ENCODE assay signal across 8 cellular contexts in genomic region chr3:29283739-29284138, GRCh38. TPM values are rescaled to one million over a fixed set of nuclear protein-coding genes. Genes with fewer than 3 reads are reported as not detected.
DNase-seq lines count a peak whose midpoint lies in the region; ATAC-seq and TF ChIP-seq lines count a peak whose summit lies in the region.

No MANE protein-coding gene starts in this region.

- H2AFZ ChIP-seq in mesenchymal stem cell (ENCODE audit: low read depth, low read length), result no peak overlapping the region

- no peak overlapping the region for H2BK12ac ChIP-seq in mesenchymal stem cell (ENCODE audit: low read length in 2 of 2)

- intact Hi-C loops in heart right ventricle (cut with DNase I) (loop anchor here (2.0 to 10.0 kb wide), 20 partner anchors 39 to 481 kb away; no protein-coding TSS in a partner anchor), left ventricle myocardium superior (cut with micrococcal nuclease) (loop anchor here (10.0 kb wide), 2 partner anchors 401 to 481 kb away; no protein-coding TSS in a partner anchor)

- DNase-seq in heart right ventricle (no peak), left ventricle myocardium superior (no peak), mesenchymal stem cell (no peak), upper lobe of left lung (no peak), NCI-H2081 treated with DMSO at 0.1 percent for 48 hours (lab: John Stamatoyannopoulos, UW) (no peak), substantia nigra (lab: John Stamatoyannopoulos, UW) (no peak)

- H3K9me3 ChIP-seq in heart right ventricle, result no peaks in the 10 kb centered on the region
- no peaks in the 10 kb centered on the region for H3K9me3 ChIP-seq in mesenchymal stem cell (ENCODE audit: control insufficient read depth, low read length)
- no peaks in the 10 kb centered on the region for H3K9me3 ChIP-seq in upper lobe of left lung

- no peak overlapping the region for H4K8ac ChIP-seq in mesenchymal stem cell (ENCODE audit: low read length)

- H3K36me3 ChIP-seq in heart right ventricle (no peaks in the 10 kb centered on the region), mesenchymal stem cell (ENCODE audit: control insufficient read depth in 1 of 2, insufficient read depth in 2 of 2, low read depth in 1 of 2, low read length in 2 of 2) (no peaks in the 10 kb centered on the region), upper lobe of left lung (no peaks in the 10 kb centered on the region)

- peak overlapping the region in 3 of 5 experiments; percentile 95 to 97 (median 95) for H3K27ac Mint-ChIP-seq in brain
- H3K27ac Mint-ChIP-seq in stimulated activated memory B cell treated with anti-CD40 and anti-IgM and Interleukin-4, amounts not matched to agents 10 μg/mL and 1 μg/mL and 100 μg/mL, for 72 hours, result no peak overlapping the region

- H3K4me1 ChIP-seq in heart right ventricle (peaks cover 0 to 53% (median 41%) of the 10 kb centered on the region in 9 donors), mesenchymal stem cell (ENCODE audit: control insufficient read depth, insufficient read depth, low read depth, low read length) (peaks cover 2% of the 10 kb centered on the region), upper lobe of left lung (peaks cover 0 to 11% (median 3%) of the 10 kb centered on the region in 4 donors)

- H3K18ac ChIP-seq in mesenchymal stem cell (ENCODE audit: low read depth in 1 of 2, low read length in 2 of 2), result no peak overlapping the region

- no peaks in the 10 kb centered on the region for H3K9me3 Mint-ChIP-seq in brain
- H3K9me3 Mint-ChIP-seq in stimulated activated memory B cell treated with anti-CD40 and anti-IgM and Interleukin-4, amounts not matched to agents 10 μg/mL and 1 μg/mL and 100 μg/mL, for 72 hours, result no peaks in the 10 kb centered on the region

- no peak overlapping the region for H3K14ac ChIP-seq in mesenchymal stem cell (ENCODE audit: low read length in 2 of 2)

- peak overlapping the region; percentile 7 for H3K4me2 ChIP-seq in mesenchymal stem cell (ENCODE audit: low read length, poor library complexity, severe bottlenecking)

- TF ChIP-seq CTCF in heart right ventricle (IDR thresholded peaks at IDR 0.05), result no peak
- TF ChIP-seq CTCF in brain (conservative IDR thresholded peaks at IDR 0.05), result no peak
- TF ChIP-seq CTCF in upper lobe of left lung (IDR thresholded peaks at IDR 0.05), result no peak

- H3K27me3 ChIP-seq in heart right ventricle (no peaks in the 10 kb centered on the region), mesenchymal stem cell (ENCODE audit: control insufficient read depth in 1 of 2, insufficient read depth in 1 of 2, low read length in 2 of 2) (no peaks in the 10 kb centered on the region), upper lobe of left lung (no peaks in the 10 kb centered on the region)

- H3K79me1 ChIP-seq in mesenchymal stem cell (replicated peaks; ENCODE audit: low read length, poor library complexity, severe bottlenecking), result peaks cover 4% of the 10 kb centered on the region

- TF ChIP-seq EP300 in upper lobe of left lung (IDR thresholded peaks at IDR 0.05), result no peak

- no peak for ATAC-seq in heart right ventricle
- ATAC-seq in left ventricle myocardium superior, result no peak
- no peak for ATAC-seq in upper lobe of left lung (ENCODE audit: low FRiP score in 2 of 2)
- ATAC-seq in stimulated activated memory B cell treated with anti-CD40 and anti-IgM and Interleukin-4, amounts not matched to agents 10 μg/mL and 1 μg/mL and 100 μg/mL, for 72 hours, result no peak

- no peak overlapping the region for H4K91ac ChIP-seq in mesenchymal stem cell (ENCODE audit: low read length)

- H2AK5ac ChIP-seq in mesenchymal stem cell (ENCODE audit: low read length, severe bottlenecking), result no peak overlapping the region

- H2BK15ac ChIP-seq in mesenchymal stem cell (ENCODE audit: low read depth, poor library complexity, severe bottlenecking), result no peak overlapping the region

- peak overlapping the region; percentile 94 for H3K9ac ChIP-seq in mesenchymal stem cell (ENCODE audit: low read length)

- peak overlapping the region; percentile 2 to 97 (median 82) for H3K4me3 Mint-ChIP-seq in brain
- H3K4me3 Mint-ChIP-seq in stimulated activated memory B cell treated with anti-CD40 and anti-IgM and Interleukin-4, amounts not matched to agents 10 μg/mL and 1 μg/mL and 100 μg/mL, for 72 hours, result no peak overlapping the region

- peaks cover 4% of the 10 kb centered on the region for H3K27me3 Mint-ChIP-seq in brain
- peaks cover 22% of the 10 kb centered on the region for H3K27me3 Mint-ChIP-seq in stimulated activated memory B cell treated with anti-CD40 and anti-IgM and Interleukin-4, amounts not matched to agents 10 μg/mL and 1 μg/mL and 100 μg/mL, for 72 hours

- H3K23ac ChIP-seq in mesenchymal stem cell (ENCODE audit: low read length in 2 of 2), result no peak overlapping the region

- H2BK5ac ChIP-seq in mesenchymal stem cell (ENCODE audit: low read depth, low read length, poor library complexity, severe bottlenecking), result no peak overlapping the region

- H2BK120ac ChIP-seq in mesenchymal stem cell (ENCODE audit: low read depth, low read length), result no peak overlapping the region

- H3K27ac ChIP-seq in heart right ventricle (peak overlapping the region; percentile 77 to 96 (median 92)), mesenchymal stem cell (ENCODE audit: low read length, poor library complexity, severe bottlenecking) (peak overlapping the region; percentile 74), upper lobe of left lung (peak overlapping the region; percentile 77 to 91 (median 87)), substantia nigra (ENCODE audit: low read depth, low read length, poor library complexity, severe bottlenecking) (no peak overlapping the region)

- TF ChIP-seq POLR2A in upper lobe of left lung (IDR thresholded peaks at IDR 0.05), result no peak

- peaks cover 90% of the 10 kb centered on the region for H3K4me1 Mint-ChIP-seq in brain
- peaks cover 19% of the 10 kb centered on the region for H3K4me1 Mint-ChIP-seq in stimulated activated memory B cell treated with anti-CD40 and anti-IgM and Interleukin-4, amounts not matched to agents 10 μg/mL and 1 μg/mL and 100 μg/mL, for 72 hours

- H3K4me3 ChIP-seq in heart right ventricle (peak overlapping the region; percentile 54 to 79 (median 68)), mesenchymal stem cell (ENCODE audit: insufficient read depth in 1 of 2, low read depth in 1 of 2, low read length in 2 of 2) (peak overlapping the region in 1 of 2 experiments; percentile 85), upper lobe of left lung (peak overlapping the region; percentile 11 to 58 (median 48))

- no peaks in the 10 kb centered on the region for H3K36me3 Mint-ChIP-seq in brain
- no peaks in the 10 kb centered on the region for H3K36me3 Mint-ChIP-seq in stimulated activated memory B cell treated with anti-CD40 and anti-IgM and Interleukin-4, amounts not matched to agents 10 μg/mL and 1 μg/mL and 100 μg/mL, for 72 hours

- no peak overlapping the region for H3K4ac ChIP-seq in mesenchymal stem cell (ENCODE audit: low read depth in 1 of 2, low read length in 2 of 2)

RNA-seq across cellular contexts. Expression of gene RBMS3, which starts 2.9 kb away (rescaled TPM):
- total RNA-seq in heart right ventricle, result 10 to 100 TPM; 22.0 to 41.1 (median 28.6) TPM
- polyA plus RNA-seq in heart right ventricle, result 1 to 10 TPM; 3.2 to 8.1 TPM
- total RNA-seq in left ventricle myocardium superior, result 20.7 TPM
- 2.4 TPM for polyA plus RNA-seq in brain (ENCODE audit: insufficient read depth, low read depth, low replicate concordance)
- polyA plus RNA-seq in mesenchymal stem cell (2013, experiment 1 of 2), result 23.4 TPM
- polyA plus RNA-seq in mesenchymal stem cell (2013, experiment 2 of 2), result 22.6 TPM
- 100 to 1,000 TPM in 1 of 6 donors, 10 to 100 TPM in 5; 39.8 to 102 (median 57.2) TPM for total RNA-seq in upper lobe of left lung
